ENCODE assay signal across 9 cellular contexts in the genomic region with DNA sequence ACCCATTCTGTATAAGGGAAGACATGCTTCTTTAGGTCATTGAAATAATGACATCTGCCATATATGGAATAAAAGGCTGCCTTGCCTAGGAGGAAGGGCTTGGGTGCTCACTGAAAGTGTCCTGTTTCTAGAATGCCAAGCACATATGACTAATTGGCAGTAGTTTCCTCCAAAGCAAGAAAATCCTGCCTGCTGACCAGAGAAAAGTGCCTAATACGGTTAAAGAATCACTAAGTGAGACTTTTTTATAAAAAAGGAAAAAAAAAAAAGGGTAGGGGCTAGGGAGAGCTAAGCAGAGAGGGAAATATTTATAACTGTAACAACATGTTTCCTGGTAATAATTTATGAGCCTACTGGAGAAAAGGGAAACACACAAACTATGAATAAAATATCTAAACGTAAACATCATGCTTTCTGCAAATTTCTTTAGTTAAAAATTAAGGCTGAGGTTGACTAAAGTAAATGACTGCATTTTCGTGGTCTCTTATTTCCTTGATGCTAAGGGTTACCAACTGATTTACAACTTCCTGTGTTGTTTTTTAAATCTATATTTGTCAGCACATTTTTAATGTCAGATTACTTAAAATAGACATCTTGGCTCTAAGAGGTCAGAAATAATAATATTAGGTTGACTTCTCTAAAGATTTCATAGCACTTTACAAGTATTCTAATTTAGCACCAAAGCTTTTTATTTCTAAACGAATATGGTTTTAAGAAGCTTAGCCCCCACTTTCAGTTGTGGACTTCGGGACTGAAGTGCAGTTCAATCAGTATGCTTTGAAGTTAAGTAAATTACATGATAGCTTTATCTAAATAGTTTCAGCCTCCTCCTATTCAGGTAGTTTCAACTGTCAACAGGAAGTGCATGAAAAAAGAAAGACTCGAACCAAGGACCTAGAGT.
A peak's percentile ranks its signal among the peaks of the same experiment; 100 is the strongest.
DNase-seq lines count a peak whose midpoint lies in the region; ATAC-seq, FAIRE-seq and TF ChIP-seq lines count a peak whose summit lies in the region.
"Had no signal": no experiment of that assay in that cellular context is flagged by ENCODE, and none has a peak within 500 bp of the region (broad histone marks: within the 10 kb centered on the region; RNA-seq: fewer than 3 reads in every experiment).

No MANE protein-coding gene starts in this region.

- H3K27ac Mint-ChIP-seq in activated T-cell treated with anti-CD3 and anti-CD28 coated beads, Interleukin-2, amount 50 U/mL, for 24 hours, result peak overlapping the region; percentile 59
- peak overlapping the region; percentile 73 for H3K27ac Mint-ChIP-seq in activated T-helper 1 cell treated with anti-CD3 and anti-CD28 coated beads, Interleukin-12 subunit alpha, Interleukin-12 subunit beta, Interleukin-2, Interleukin-4 antibody, amounts not matched to agents 30 ng/mL and 10 ng/mL and 1 ng/mL, durations not matched to agents 14 hours and 24 hours and 36 hours

- no peak for TF ChIP-seq CTCF in HepG2 (CRISPR knock-in tag; IDR thresholded peaks at IDR 0.05)

- no peak overlapping the region for H2BK120ac ChIP-seq in neuronal stem cell (ENCODE audit: low read depth, low read length)

- no TSS peak for BruUV-seq in HepG2 (replicated peaks; lab: Mats Ljungman, UMichigan)

- no peak overlapping the region for H2AFZ ChIP-seq in HepG2 (ENCODE audit: low read length)
- no peak overlapping the region for H2AFZ ChIP-seq in neuronal stem cell (ENCODE audit: low read length)

- intact Hi-C loops in activated T-helper 1 cell treated with anti-CD3 and anti-CD28 coated beads, Interleukin-12 subunit alpha, Interleukin-12 subunit beta, Interleukin-2, Interleukin-4 antibody, amounts not matched to agents 30 ng/mL and 10 ng/mL and 1 ng/mL, durations not matched to agents 14 hours and 24 hours and 36 hours (cut with micrococcal nuclease), result loop anchor here (5.0 to 10.0 kb wide), 4 partner anchors 130 to 515 kb away; a partner anchor contains a TSS
- intact Hi-C loops in HepG2 (cut with micrococcal nuclease; ENCODE audit: unreplicated experiment), result loop anchor here (10.0 kb wide), 1 partner anchor 282 kb away; no protein-coding TSS in a partner anchor

- H2BK12ac ChIP-seq in neuronal stem cell (ENCODE audit: low read length), result no peak overlapping the region

- no peaks in the 10 kb centered on the region for H3K36me3 Mint-ChIP-seq in activated T-cell treated with anti-CD3 and anti-CD28 coated beads, Interleukin-2, amount 50 U/mL, for 24 hours (ENCODE audit: low read depth)
- H3K36me3 Mint-ChIP-seq in activated T-helper 1 cell treated with anti-CD3 and anti-CD28 coated beads, Interleukin-12 subunit alpha, Interleukin-12 subunit beta, Interleukin-2, Interleukin-4 antibody, amounts not matched to agents 30 ng/mL and 10 ng/mL and 1 ng/mL, durations not matched to agents 14 hours and 24 hours and 36 hours (ENCODE audit: low read depth), result no peaks in the 10 kb centered on the region

- FAIRE-seq in HepG2 (lab: Jason Lieb, UNC), result no peak
- FAIRE-seq: G401.6 had no signal

- H3K4me2 ChIP-seq in HepG2 (ENCODE audit: low read depth, low read length), result peak overlapping the region; percentile 57
- no peak overlapping the region for H3K4me2 ChIP-seq in neuronal stem cell (ENCODE audit: insufficient read depth, low read length, poor library complexity, severe bottlenecking)

- no peaks in the 10 kb centered on the region for H3K79me1 ChIP-seq in neuronal stem cell (ENCODE audit: low read depth, low read length)

- no peaks in the 10 kb centered on the region for H3K9me3 Mint-ChIP-seq in activated T-cell treated with anti-CD3 and anti-CD28 coated beads, Interleukin-2, amount 50 U/mL, for 24 hours
- H3K9me3 Mint-ChIP-seq in activated T-helper 1 cell treated with anti-CD3 and anti-CD28 coated beads, Interleukin-12 subunit alpha, Interleukin-12 subunit beta, Interleukin-2, Interleukin-4 antibody, amounts not matched to agents 30 ng/mL and 10 ng/mL and 1 ng/mL, durations not matched to agents 14 hours and 24 hours and 36 hours, result no peaks in the 10 kb centered on the region

- 1% methylated on average over 6 of the region's 6 CpGs for WGBS in HepG2 (ENCODE audit: low lambda C conversion rate)
- no CpG with 5 or more reads among the region's 6 CpGs for WGBS in neuronal stem cell (ENCODE audit: extremely low coverage in 2 of 2, insufficient read length in 2 of 2, insufficient replicate concordance in 1 of 2), 2 donors

- H3K27me3 ChIP-seq in HepG2 (ENCODE audit: control insufficient read depth in 1 of 2, insufficient read depth in 2 of 2, low read length in 2 of 2) (no peaks in the 10 kb centered on the region), neuronal stem cell (ENCODE audit: control insufficient read depth in 3 of 3, insufficient read depth in 3 of 3, low read depth in 1 of 3, low read length in 3 of 3) (no peaks in the 10 kb centered on the region)

- TF ChIP-seq POLR2A in HepG2 (IDR thresholded peaks at IDR 0.05; ENCODE audit: insufficient read depth in 1 of 2, low read depth in 2 of 2, low read length in 2 of 2), result no peak

- CTCF ChIA-PET in HepG2 (lab: Yijun Ruan, JAX; ENCODE audit: low intra/inter-chr PET ratio, low total read pairs), result interaction anchor here (1.3 kb wide), 1 partner anchor 83 kb away, joined by 7 read pairs; no protein-coding TSS in a partner anchor

- H3K36me3 ChIP-seq in HepG2 (replicated peaks in 1 of 2; ENCODE audit: control insufficient read depth in 1 of 2, insufficient read depth in 2 of 2, low read length in 2 of 2), result no peaks in the 10 kb centered on the region
- no peaks in the 10 kb centered on the region for H3K36me3 ChIP-seq in neuronal stem cell (replicated peaks in 1 of 2; ENCODE audit: control insufficient read depth in 2 of 2, insufficient read depth in 2 of 2, low read length in 2 of 2)

- no peak overlapping the region for H2BK15ac ChIP-seq in neuronal stem cell (ENCODE audit: low read length)

- no peak overlapping the region for H3K23ac ChIP-seq in neuronal stem cell (ENCODE audit: low read depth, low read length, poor library complexity)

- peak overlapping the region in 1 of 3 experiments; percentile 27; a peak in 1 of 6 replicates for H3K4me3 ChIP-seq in HepG2 (replicated peaks in 1 of 3; ENCODE audit: insufficient read depth in 1 of 3, low read depth in 2 of 3, low read length in 3 of 3)
- H3K4me3 ChIP-seq in neuronal stem cell (ENCODE audit: low read length in 2 of 2), result no peak overlapping the region

- H3K9ac ChIP-seq in HepG2 (ENCODE audit: insufficient read depth, low read depth, low read length) (no peak overlapping the region), neuronal stem cell (ENCODE audit: low read depth, low read length, poor library complexity) (no peak overlapping the region)

- H3K9me3 ChIP-seq in HepG2 (ENCODE audit: low read length), result no peaks in the 10 kb centered on the region
- H3K9me3 ChIP-seq in neuronal stem cell (replicated peaks in 1 of 2; ENCODE audit: control insufficient read depth in 2 of 2, insufficient read depth in 1 of 2, low read depth in 1 of 2, low read length in 2 of 2), result no peaks in the 10 kb centered on the region

- H3K27ac ChIP-seq in HepG2 (ENCODE audit: extremely low read length, insufficient read depth, low read length) (no peak overlapping the region), neuronal stem cell (replicated peaks; ENCODE audit: low read length) (no peak overlapping the region)

- no peak for DNase-seq in activated T-cell treated with anti-CD3 and anti-CD28 coated beads, Interleukin-2, amount 50 U/mL, for 24 hours
- no peak for DNase-seq in activated T-cell treated with anti-CD3 and anti-CD28 coated beads for 4 hours
- DNase-seq in activated T-helper 1 cell treated with anti-CD3 and anti-CD28 coated beads, Interleukin-12 subunit alpha, Interleukin-12 subunit beta, Interleukin-2, Interleukin-4 antibody, amounts not matched to agents 30 ng/mL and 10 ng/mL and 1 ng/mL, durations not matched to agents 14 hours and 24 hours and 36 hours (ENCODE audit: low spot score), result no peak
- DNase-seq in HepG2 (ENCODE audit: low spot score), result no peak
- DNase-seq in neuronal stem cell (ENCODE audit: low spot score), result no peak
- no peak for DNase-seq in NCI-H345 (lab: John Stamatoyannopoulos, UW)
- no peak for DNase-seq in activated CD8-positive, alpha-beta memory T cell treated with anti-CD3 and anti-CD28 coated beads for 24 hours

- H2BK5ac ChIP-seq in neuronal stem cell (ENCODE audit: low read length), result no peak overlapping the region

- no peak for TF ChIP-seq EP300 in HepG2 (IDR thresholded peaks at IDR 0.05; ENCODE audit: low read depth in 2 of 2, low read length in 2 of 2)
- TF ChIP-seq EP300 in HepG2 (CRISPR knock-in tag; IDR thresholded peaks at IDR 0.05; ENCODE audit: borderline replicate concordance), result no peak

- peaks cover 39% of the 10 kb centered on the region for H3K4me1 Mint-ChIP-seq in activated T-cell treated with anti-CD3 and anti-CD28 coated beads, Interleukin-2, amount 50 U/mL, for 24 hours (ENCODE audit: low read depth)
- peaks cover 23% of the 10 kb centered on the region for H3K4me1 Mint-ChIP-seq in activated T-helper 1 cell treated with anti-CD3 and anti-CD28 coated beads, Interleukin-12 subunit alpha, Interleukin-12 subunit beta, Interleukin-2, Interleukin-4 antibody, amounts not matched to agents 30 ng/mL and 10 ng/mL and 1 ng/mL, durations not matched to agents 14 hours and 24 hours and 36 hours (ENCODE audit: low read depth)

- no peaks in the 10 kb centered on the region for H3K79me2 ChIP-seq in HepG2 (ENCODE audit: insufficient read depth, low read length)

- H4K20me1 ChIP-seq in HepG2 (ENCODE audit: insufficient read depth, low read length), result no peaks in the 10 kb centered on the region

- no peak overlapping the region for H3K14ac ChIP-seq in neuronal stem cell (ENCODE audit: low read length)

- TF ChIP-seq RAD21 in HepG2 (CRISPR knock-in tag; IDR thresholded peaks at IDR 0.05), result no peak

- H4K8ac ChIP-seq in neuronal stem cell (ENCODE audit: low read depth, low read length), result no peak overlapping the region

- no peak overlapping the region for H2AK5ac ChIP-seq in neuronal stem cell (ENCODE audit: low read depth, low read length)

- no peak overlapping the region for H4K91ac ChIP-seq in neuronal stem cell (ENCODE audit: low read depth, low read length, poor library complexity)

- POLR2A ChIA-PET in HepG2 (lab: Yijun Ruan, JAX), result no interaction called here

- no peaks in the 10 kb centered on the region for H3K27me3 Mint-ChIP-seq in activated T-cell treated with anti-CD3 and anti-CD28 coated beads, Interleukin-2, amount 50 U/mL, for 24 hours
- no peaks in the 10 kb centered on the region for H3K27me3 Mint-ChIP-seq in activated T-helper 1 cell treated with anti-CD3 and anti-CD28 coated beads, Interleukin-12 subunit alpha, Interleukin-12 subunit beta, Interleukin-2, Interleukin-4 antibody, amounts not matched to agents 30 ng/mL and 10 ng/mL and 1 ng/mL, durations not matched to agents 14 hours and 24 hours and 36 hours (ENCODE audit: insufficient read depth)

- no peak overlapping the region for H3K4ac ChIP-seq in neuronal stem cell (ENCODE audit: low read length)

- peak; percentile 39 for ATAC-seq in HG03342 (IDR thresholded peaks at IDR 0.05; ENCODE audit: unreplicated experiment)
- ATAC-seq in HepG2, result 0 out of 3 replicates have a peak, but pooled peaks have one; percentile 12

- no peak overlapping the region for H3K4me3 Mint-ChIP-seq in activated T-cell treated with anti-CD3 and anti-CD28 coated beads, Interleukin-2, amount 50 U/mL, for 24 hours
- H3K4me3 Mint-ChIP-seq in activated T-helper 1 cell treated with anti-CD3 and anti-CD28 coated beads, Interleukin-12 subunit alpha, Interleukin-12 subunit beta, Interleukin-2, Interleukin-4 antibody, amounts not matched to agents 30 ng/mL and 10 ng/mL and 1 ng/mL, durations not matched to agents 14 hours and 24 hours and 36 hours, result peak overlapping the region; percentile 50

- H3K4me1 ChIP-seq in HepG2 (ENCODE audit: insufficient read depth, low read length) (peaks cover 41% of the 10 kb centered on the region), neuronal stem cell (ENCODE audit: control insufficient read depth in 2 of 2, insufficient read depth in 1 of 2, low read depth in 1 of 2, low read length in 2 of 2) (peaks cover 0 to 5% of the 10 kb centered on the region in 2 donors)

- no peak overlapping the region for H3K18ac ChIP-seq in neuronal stem cell (ENCODE audit: low read length)

- in situ Hi-C loops in HepG2 (cut with HindIII; ENCODE audit: extremely low pct_ligation_motif_present, low pct_unique_long_range_greater_than_20kb), result loop anchor here (5.0 kb wide), 1 partner anchor 85 kb away; no protein-coding TSS in a partner anchor
